ENCODE assay signal across 24 cellular contexts in the genomic region with DNA sequence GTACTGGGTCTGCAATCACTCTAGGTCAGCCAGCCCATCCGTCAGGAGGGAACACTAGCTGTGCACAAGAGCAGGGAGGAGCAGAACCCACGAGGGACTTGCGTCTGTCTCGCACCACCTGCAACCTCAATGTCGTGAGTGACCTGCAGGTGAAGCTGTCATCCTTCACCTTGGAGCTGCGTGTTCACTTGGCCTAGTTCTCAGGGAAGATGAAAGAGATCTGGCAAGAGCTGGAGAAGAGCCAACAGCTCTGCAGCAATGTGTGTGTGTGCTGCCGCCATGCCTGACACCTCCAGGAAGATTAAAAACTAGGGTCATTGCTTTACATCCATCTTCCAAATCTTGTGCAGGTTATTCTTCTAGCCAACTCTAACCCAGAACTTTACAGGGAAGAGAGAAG.
DNase-seq lines count a peak whose midpoint lies in the region; ATAC-seq and TF ChIP-seq lines count a peak whose summit lies in the region.
"Had no signal": no experiment of that assay in that cellular context is flagged by ENCODE, and none has a peak within 500 bp of the region (broad histone marks: within the 10 kb centered on the region; RNA-seq: fewer than 3 reads in every experiment).

No MANE protein-coding gene starts in this region.

- TF ChIP-seq POLR2A in HCT116 (IDR thresholded peaks at IDR 0.05; ENCODE audit: borderline replicate concordance, extremely low read depth, insufficient read depth, insufficient read length) = no peak

- no peaks in the 10 kb centered on the region for H3F3A ChIP-seq in neural progenitor cell (ENCODE audit: low read depth)

- H3K27me3 ChIP-seq in HCT116 (ENCODE audit: insufficient read depth, low read length) = no peaks in the 10 kb centered on the region
- H3K27me3 ChIP-seq in neural progenitor cell = no peaks in the 10 kb centered on the region
- H3K27me3 ChIP-seq: BLaER1 treated with 17β-estradiol and CSF1 and Interleukin-3, amounts not matched to agents 10 nM and 100 nM had no signal

- peak overlapping the region; percentile 28 for H3K27ac Mint-ChIP-seq in neural progenitor cell
- H3K27ac Mint-ChIP-seq: CD8-positive, alpha-beta memory T cell; T-cell had no signal

- H3K4me3 ChIP-seq in HCT116 (replicated peaks in 1 of 2; ENCODE audit: low read depth in 1 of 2, low read length in 2 of 2) (no peak overlapping the region), neural progenitor cell (no peak overlapping the region)
- H3K4me3 ChIP-seq: BLaER1 treated with 17β-estradiol and CSF1 and Interleukin-3, amounts not matched to agents 10 nM and 100 nM had no signal

- no peak overlapping the region for H2AFZ ChIP-seq in HCT116 (ENCODE audit: low read depth, low read length, poor library complexity, severe bottlenecking)
- no peak overlapping the region for H2AFZ ChIP-seq in neural progenitor cell (replicated peaks)

- POLR2A ChIA-PET in HCT116 (lab: Charles Lee) = no interaction called here

- H3K27ac ChIP-seq in HCT116 (ENCODE audit: low read depth, low read length) (no peak overlapping the region), neural progenitor cell (no peak overlapping the region)
- H3K27ac ChIP-seq: BLaER1 treated with 17β-estradiol and CSF1 and Interleukin-3, amounts not matched to agents 10 nM and 100 nM; HL-60; RWPE1 had no signal

- BruUV-seq in HCT116 (replicated peaks; lab: Mats Ljungman, UMichigan) = no TSS peak

- intact Hi-C loops in HCT116 (cut with micrococcal nuclease) = no loop called here

- no peak overlapping the region for H3K4me3 Mint-ChIP-seq in neural progenitor cell
- H3K4me3 Mint-ChIP-seq: CD8-positive, alpha-beta memory T cell; IgD-negative memory B cell; T-cell had no signal

- H3K9me3 ChIP-seq in HCT116 (ENCODE audit: control insufficient read depth in 1 of 2, insufficient read depth in 1 of 2, low read depth in 1 of 2, low read length in 2 of 2) (no peaks in the 10 kb centered on the region), neural progenitor cell (ENCODE audit: low read depth) (no peaks in the 10 kb centered on the region)

- no peaks in the 10 kb centered on the region for H3K36me3 Mint-ChIP-seq in neural progenitor cell
- H3K36me3 Mint-ChIP-seq: CD8-positive, alpha-beta memory T cell; T-cell had no signal

- TF ChIP-seq RAD21 in HCT116 (IDR thresholded peaks at IDR 0.05; ENCODE audit: low read depth) = no peak

- no peaks in the 10 kb centered on the region for H3K4me1 Mint-ChIP-seq in neural progenitor cell
- H3K4me1 Mint-ChIP-seq: IgD-negative memory B cell, T-cell had no signal

- CTCF ChIA-PET in HCT116 (lab: Charles Lee) = no interaction called here

- H3K36me3 ChIP-seq in HCT116 (ENCODE audit: control insufficient read depth in 1 of 2, insufficient read depth in 2 of 2, low read length in 2 of 2) (no peaks in the 10 kb centered on the region), neural progenitor cell (no peaks in the 10 kb centered on the region)
- H3K36me3 ChIP-seq: BLaER1 treated with 17β-estradiol and CSF1 and Interleukin-3, amounts not matched to agents 10 nM and 100 nM had no signal

- TF ChIP-seq CTCF in HCT116 (IDR thresholded peaks at IDR 0.05 in 2 of 3, conservative IDR thresholded peaks at IDR 0.05 in 1 of 3; ENCODE audit: borderline replicate concordance in 1 of 3, insufficient read depth in 1 of 3, low read depth in 2 of 3, low read length in 2 of 3) (no peak), neural progenitor cell (IDR thresholded peaks at IDR 0.05) (no peak)

- peaks cover 2% of the 10 kb centered on the region for H3K9me3 Mint-ChIP-seq in neural progenitor cell
- H3K9me3 Mint-ChIP-seq: CD8-positive, alpha-beta memory T cell; T-cell had no signal

- H3K4me1 ChIP-seq in HCT116 (ENCODE audit: control insufficient read depth in 1 of 2, insufficient read depth in 2 of 2, low read length in 2 of 2) (no peaks in the 10 kb centered on the region), neural progenitor cell (no peaks in the 10 kb centered on the region)

- H3K79me2 ChIP-seq in HCT116 (ENCODE audit: insufficient read depth, low read length) = no peaks in the 10 kb centered on the region
- H3K79me2 ChIP-seq in neural progenitor cell (ENCODE audit: low read depth) = no peaks in the 10 kb centered on the region

- DNase-seq in NCI-H2196 (lab: John Stamatoyannopoulos, UW; ENCODE audit: unreplicated experiment) (peak; percentile 49), NCI-H2196 treated with DMSO at 0.1 percent for 48 hours (lab: John Stamatoyannopoulos, UW; ENCODE audit: unreplicated experiment) (no peak), HCT116 (ENCODE audit: low read depth, low spot score) (no peak), NCI-H69 (lab: John Stamatoyannopoulos, UW) (peak; percentile 45), neural progenitor cell (ENCODE audit: low spot score) (no peak), NCI-H82 (lab: John Stamatoyannopoulos, UW) (no peak), cortex of kidney (lab: John Stamatoyannopoulos, UW) (no peak)
- DNase-seq: CD8-positive, alpha-beta memory T cell; GF-D8; H7; MM.1S; NCI-H1417; NCI-H1930; NCI-H226; PC-3; SIG-M5; T-helper 9 cell had no signal

- H3K27me3 Mint-ChIP-seq in neural progenitor cell (ENCODE audit: insufficient read depth, low read depth) = peaks cover 2% of the 10 kb centered on the region

- no peak for ATAC-seq in HCT116
- no peak for ATAC-seq in HG03457 (IDR thresholded peaks at IDR 0.05; ENCODE audit: unreplicated experiment)
- ATAC-seq: PC-3, SK-N-SH treated with all-trans-retinoic acid at 6 μM for 48 hours, T-cell had no signal

- H4K20me1 ChIP-seq in HCT116 (ENCODE audit: insufficient read depth) (no peaks in the 10 kb centered on the region), neural progenitor cell (ENCODE audit: low read depth) (no peaks in the 10 kb centered on the region)
- H4K20me1 ChIP-seq: BLaER1 treated with 17β-estradiol and CSF1 and Interleukin-3, amounts not matched to agents 10 nM and 100 nM had no signal

- H3K9ac ChIP-seq in HCT116 (ENCODE audit: low read length) (no peak overlapping the region), neural progenitor cell (no peak overlapping the region)
- H3K9ac ChIP-seq: BLaER1 treated with 17β-estradiol and CSF1 and Interleukin-3, amounts not matched to agents 10 nM and 100 nM had no signal

- no peaks in the 10 kb centered on the region for H3K9me2 ChIP-seq in HCT116 (ENCODE audit: insufficient read depth)

- RAD21 ChIA-PET in HCT116 (lab: Charles Lee; ENCODE audit: low non-redundant PET in 1 of 2, low total read pairs in 2 of 2, uncharacterized antibody in 2 of 2, unreplicated experiment in 2 of 2) = no interaction called here

- H3K4me2 ChIP-seq in HCT116 (ENCODE audit: low read length) (no peak overlapping the region), neural progenitor cell (no peak overlapping the region)
- H3K4me2 ChIP-seq: BLaER1 treated with 17β-estradiol and CSF1 and Interleukin-3, amounts not matched to agents 10 nM and 100 nM had no signal

TF ChIP-seq in HCT116, 20 proteins besides CTCF, POLR2A, EP300 and RAD21:
- no peak for TF ChIP-seq YY1 (IDR thresholded peaks at IDR 0.05; ENCODE audit: extremely low read depth, insufficient replicate concordance, low read depth, low read length)
- TF ChIP-seq TCF7L2 (IDR thresholded peaks at IDR 0.05; ENCODE audit: borderline replicate concordance, extremely low read depth, insufficient read depth, insufficient read length) = peak; percentile 16

Comparison
In these comparisons a context has a peak if more than half of its experiments do, and no peak if none do; other contexts are left out.
1. DNase-seq: peak in NCI-H2196 (single experiment) and NCI-H69 (single experiment); none in NCI-H2196 treated with DMSO at 0.1 percent for 48 hours (single experiment), HCT116 (single experiment), neural progenitor cell (single experiment), NCI-H82 (single experiment) and cortex of kidney (single experiment).